1 cellular context compared by ENCODE assay signal in the genomic region with DNA sequence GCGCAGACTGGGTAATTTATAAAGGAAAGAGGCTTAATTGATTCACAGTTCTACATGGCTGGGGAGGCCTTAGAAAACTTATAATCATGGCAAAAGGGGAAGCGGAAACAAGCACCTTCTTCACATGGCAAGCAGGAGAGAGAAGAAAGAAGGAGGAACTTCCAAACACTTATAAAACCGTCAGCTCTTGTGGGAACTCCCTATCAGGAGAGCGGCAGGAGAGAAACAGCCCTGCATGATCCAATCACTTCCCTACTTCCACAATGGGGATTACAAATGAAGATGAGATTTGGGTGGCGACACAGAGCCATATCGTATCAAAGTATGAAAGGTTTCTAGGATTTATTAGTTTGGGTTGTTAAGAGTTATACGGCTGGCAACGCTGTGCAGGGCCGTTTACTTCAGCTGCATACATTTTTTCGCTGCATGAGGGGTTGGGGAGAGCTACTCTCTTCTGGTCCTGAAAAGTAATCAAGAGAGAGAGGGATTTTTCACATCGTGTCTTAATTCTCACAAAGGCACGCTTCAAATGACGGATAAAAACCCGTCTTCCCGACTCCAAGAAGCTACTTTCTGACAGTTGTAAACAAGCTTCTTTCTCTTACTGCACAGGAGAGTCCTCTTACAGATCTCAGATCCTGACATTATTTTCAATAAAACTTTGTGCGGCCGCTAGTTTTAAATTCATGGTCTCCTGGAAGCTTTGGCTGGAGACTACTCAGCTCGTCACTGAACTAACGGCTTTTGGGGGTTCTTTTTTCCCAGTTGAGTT.
TF ChIP-seq lines count a peak whose summit lies in the region.

No MANE protein-coding gene starts in this region.

TF ChIP-seq in HepG2, 621 proteins besides CTCF, POLR2A, EP300 and RAD21:
- no peak for TF ChIP-seq MIER3 (CRISPR knock-in tag; IDR thresholded peaks at IDR 0.05; ENCODE audit: borderline replicate concordance)
- peak; percentile 48; the same call in 1 of the 2 replicates for TF ChIP-seq SAP130 (CRISPR knock-in tag; IDR thresholded peaks at IDR 0.05; ENCODE audit: low read depth)
- TF ChIP-seq POLR2AphosphoS5 (IDR thresholded peaks at IDR 0.05; ENCODE audit: low read depth, low read length), result 0 out of 2 replicates have a peak, but pooled peaks have one; percentile 23
- peak; percentile 38; the same call in 1 of the 2 replicates for TF ChIP-seq ZNF292 (CRISPR knock-in tag; IDR thresholded peaks at IDR 0.05; ENCODE audit: borderline replicate concordance, low read depth)
- TF ChIP-seq ERF (CRISPR knock-in tag; IDR thresholded peaks at IDR 0.05), result 0 out of 2 replicates have a peak, but pooled peaks have one; percentile 21
- TF ChIP-seq ZNF354B (CRISPR knock-in tag; IDR thresholded peaks at IDR 0.05), result 0 out of 2 replicates have a peak, but pooled peaks have one; percentile 7
- peak in 1 of 2 experiments; percentile 2; a peak in 1 of 4 replicates for TF ChIP-seq KLF16 (CRISPR knock-in tag; IDR thresholded peaks at IDR 0.05)
- TF ChIP-seq, protein P1, sequence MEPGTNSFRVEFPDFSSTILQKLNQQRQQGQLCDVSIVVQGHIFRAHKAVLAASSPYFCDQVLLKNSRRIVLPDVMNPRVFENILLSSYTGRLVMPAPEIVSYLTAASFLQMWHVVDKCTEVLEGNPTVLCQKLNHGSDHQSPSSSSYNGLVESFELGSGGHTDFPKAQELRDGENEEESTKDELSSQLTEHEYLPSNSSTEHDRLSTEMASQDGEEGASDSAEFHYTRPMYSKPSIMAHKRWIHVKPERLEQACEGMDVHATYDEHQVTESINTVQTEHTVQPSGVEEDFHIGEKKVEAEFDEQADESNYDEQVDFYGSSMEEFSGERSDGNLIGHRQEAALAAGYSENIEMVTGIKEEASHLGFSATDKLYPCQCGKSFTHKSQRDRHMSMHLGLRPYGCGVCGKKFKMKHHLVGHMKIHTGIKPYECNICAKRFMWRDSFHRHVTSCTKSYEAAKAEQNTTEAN (CRISPR knock-in tag; conservative IDR thresholded peaks at IDR 0.05), result no peak
- TF ChIP-seq TEAD3 (CRISPR knock-in tag; optimal IDR thresholded peaks at IDR 0.05; ENCODE audit: borderline replicate concordance), result peak; percentile 11
- peak; percentile 46; the same call in 1 of the 2 replicates for TF ChIP-seq SP140L (CRISPR knock-in tag; IDR thresholded peaks at IDR 0.05; ENCODE audit: borderline replicate concordance)
